Comparison of ENCODE assay signal across 6 cellular contexts in genomic region chr1:1470626-1471388, GRCh38. TPM values are rescaled to one million over a fixed set of nuclear protein-coding genes. Genes with fewer than 3 reads are reported as not detected.
DNase-seq lines count a peak whose midpoint lies in the region; ATAC-seq and TF ChIP-seq lines count a peak whose summit lies in the region.

No MANE protein-coding gene starts in this region.

- no peaks in the 10 kb centered on the region for H3K9me3 ChIP-seq in psoas muscle

- peak overlapping the region; percentile 94 for H3K4me3 Mint-ChIP-seq in activated CD8-positive, alpha-beta memory T cell treated with anti-CD3 and anti-CD28 coated beads, Interleukin-2, amount 10 ng/mL, durations not matched to agents 7 days and 5 days

- peaks cover 30% of the 10 kb centered on the region for H3K4me1 Mint-ChIP-seq in activated CD8-positive, alpha-beta memory T cell treated with anti-CD3 and anti-CD28 coated beads, Interleukin-2, amount 10 ng/mL, durations not matched to agents 7 days and 5 days

- ATAC-seq in activated CD8-positive, alpha-beta memory T cell treated with anti-CD3 and anti-CD28 coated beads, Interleukin-2, amount 10 ng/mL, durations not matched to agents 7 days and 5 days, result no peak
- peak in 2 of 4 donors; percentile 19 to 31 for ATAC-seq in psoas muscle
- no peak for ATAC-seq in HG02973 (IDR thresholded peaks at IDR 0.05; ENCODE audit: unreplicated experiment)
- no peak for ATAC-seq in HG03196 (IDR thresholded peaks at IDR 0.05; ENCODE audit: unreplicated experiment)

- no peaks in the 10 kb centered on the region for H3K36me3 Mint-ChIP-seq in activated CD8-positive, alpha-beta memory T cell treated with anti-CD3 and anti-CD28 coated beads, Interleukin-2, amount 10 ng/mL, durations not matched to agents 7 days and 5 days

- H3K27ac Mint-ChIP-seq in activated CD8-positive, alpha-beta memory T cell treated with anti-CD3 and anti-CD28 coated beads, Interleukin-2, amount 10 ng/mL, durations not matched to agents 7 days and 5 days, result peak overlapping the region; percentile 89

- H3K4me3 ChIP-seq in dorsolateral prefrontal cortex (peak overlapping the region; percentile 52 to 99 (median 82)), psoas muscle (peak overlapping the region; percentile 74)

- peak; percentile 49 for DNase-seq in activated CD8-positive, alpha-beta memory T cell treated with anti-CD3 and anti-CD28 coated beads, Interleukin-2, amount 10 ng/mL, durations not matched to agents 7 days and 5 days
- no peak for DNase-seq in activated CD8-positive, alpha-beta memory T cell treated with anti-CD3 and anti-CD28 coated beads, Interleukin-2, amount 50 U/mL, for 4 hours
- DNase-seq in dorsolateral prefrontal cortex (no peak), psoas muscle (no peak)

- H3K27ac ChIP-seq in dorsolateral prefrontal cortex (peak overlapping the region in 57 of 59 donors; percentile 25 to 93 (median 80)), psoas muscle (peak overlapping the region; percentile 76)

- no peaks in the 10 kb centered on the region for H3K9me3 Mint-ChIP-seq in activated CD8-positive, alpha-beta memory T cell treated with anti-CD3 and anti-CD28 coated beads, Interleukin-2, amount 10 ng/mL, durations not matched to agents 7 days and 5 days (ENCODE audit: low read depth)

- H3K27me3 Mint-ChIP-seq in activated CD8-positive, alpha-beta memory T cell treated with anti-CD3 and anti-CD28 coated beads, Interleukin-2, amount 10 ng/mL, durations not matched to agents 7 days and 5 days, result peaks cover 1% of the 10 kb centered on the region

- peaks cover 9% of the 10 kb centered on the region for H3K4me1 ChIP-seq in psoas muscle

- TF ChIP-seq CTCF in dorsolateral prefrontal cortex (IDR thresholded peaks at IDR 0.05 in 54 of 56, conservative IDR thresholded peaks at IDR 0.05 in 2 of 56; ENCODE audit: low read depth in 1 of 56, partially characterized antibody in 56 of 56) (no peak), psoas muscle (IDR thresholded peaks at IDR 0.05) (no peak)

- 10 to 13% (median 10%) methylated on average over 16 of the region's 16 CpGs for WGBS in psoas muscle, 3 donors

- no peaks in the 10 kb centered on the region for H3K27me3 ChIP-seq in dorsolateral prefrontal cortex
- H3K27me3 ChIP-seq in psoas muscle (ENCODE audit: insufficient read depth in 3 of 3, low read length in 2 of 3), result no peaks in the 10 kb centered on the region

- CTCF ChIA-PET in activated CD8-positive, alpha-beta memory T cell treated with anti-CD3 and anti-CD28 coated beads, Interleukin-2, amount 10 ng/mL, durations not matched to agents 7 days and 5 days (lab: Charles Lee), result no interaction called here

- intact Hi-C loops in dorsolateral prefrontal cortex (cut with DNase I), result loop anchor here in 1 of 2 donors (2.0 kb wide), 1 partner anchor 64 kb away; the partner anchor contains the start of gene MRPL20
- intact Hi-C loops in psoas muscle (cut with DNase I), result no loop called here

- no peaks in the 10 kb centered on the region for H3K36me3 ChIP-seq in psoas muscle (ENCODE audit: insufficient read depth in 1 of 2, low read depth in 1 of 2)

RNA-seq across cellular contexts. Expression of gene ATAD3B, which starts 0.8 kb away (rescaled TPM):
- total RNA-seq in activated CD8-positive, alpha-beta memory T cell treated with anti-CD3 and anti-CD28 coated beads, Interleukin-2, amount 10 ng/mL, durations not matched to agents 7 days and 5 days, result 10 to 100 TPM; 46.5 to 63.3 TPM
- 10 to 100 TPM in 118 of 120 experiments, 1 to 10 TPM in 2; 9.5 to 47.1 (median 24.6) TPM for total RNA-seq in dorsolateral prefrontal cortex
- total RNA-seq in psoas muscle, result 10 to 100 TPM in 1 of 4 donors, 1 to 10 TPM in 3; 4.6 to 11.8 (median 9.0) TPM
- 10 to 100 TPM in 2 of 3 donors, 1 to 10 TPM in 1; 9.6 to 19.4 (median 12.3) TPM for polyA plus RNA-seq in psoas muscle

RNA-seq across cellular contexts. Expression of gene ATAD3C, which starts 21.3 kb away (rescaled TPM):
- under 1 TPM; 0.38 to 0.87 TPM for total RNA-seq in activated CD8-positive, alpha-beta memory T cell treated with anti-CD3 and anti-CD28 coated beads, Interleukin-2, amount 10 ng/mL, durations not matched to agents 7 days and 5 days
- total RNA-seq in dorsolateral prefrontal cortex, result 10 to 100 TPM in 10 of 120 experiments, 1 to 10 TPM in 109, under 1 TPM in 1; 0.94 to 16.5 (median 3.5) TPM
- under 1 TPM; 0.47 to 0.99 (median 0.61) TPM for total RNA-seq in psoas muscle
- polyA plus RNA-seq in psoas muscle, result under 1 TPM; 0.12 to 0.61 (median 0.13) TPM

RNA-seq across cellular contexts. Expression of gene VWA1, which starts 35.3 kb away (rescaled TPM):
- under 1 TPM; 0.20 to 0.28 TPM for total RNA-seq in activated CD8-positive, alpha-beta memory T cell treated with anti-CD3 and anti-CD28 coated beads, Interleukin-2, amount 10 ng/mL, durations not matched to agents 7 days and 5 days
- 100 to 1,000 TPM in 33 of 120 experiments, 10 to 100 TPM in 87; 27.4 to 258 (median 73.3) TPM for total RNA-seq in dorsolateral prefrontal cortex
- total RNA-seq in psoas muscle, result 10 to 100 TPM in 3 of 4 donors, 1 to 10 TPM in 1; 4.5 to 25.3 (median 13.8) TPM
- polyA plus RNA-seq in psoas muscle, result 1 to 10 TPM; 1.4 to 7.8 (median 4.1) TPM

RNA-seq across cellular contexts. Expression of gene ATAD3A, which starts 41.2 kb away (rescaled TPM):
- 10 to 100 TPM; 45.1 to 58.9 TPM for total RNA-seq in activated CD8-positive, alpha-beta memory T cell treated with anti-CD3 and anti-CD28 coated beads, Interleukin-2, amount 10 ng/mL, durations not matched to agents 7 days and 5 days
- total RNA-seq in dorsolateral prefrontal cortex (10 to 100 TPM; 12.3 to 33.0 (median 20.2) TPM), psoas muscle (10 to 100 TPM; 20.6 to 33.5 (median 24.1) TPM)
- polyA plus RNA-seq in psoas muscle, result 10 to 100 TPM; 35.6 to 48.6 (median 41.4) TPM

RNA-seq across cellular contexts. Expression of gene ANKRD65, which starts 49.7 kb away (rescaled TPM):
- total RNA-seq in activated CD8-positive, alpha-beta memory T cell treated with anti-CD3 and anti-CD28 coated beads, Interleukin-2, amount 10 ng/mL, durations not matched to agents 7 days and 5 days, result not detected
- total RNA-seq in dorsolateral prefrontal cortex (10 to 100 TPM in 118 of 120 experiments, 1 to 10 TPM in 2; 4.0 to 63.5 (median 26.5) TPM), psoas muscle (1 to 10 TPM in 3 of 4 donors, under 1 TPM in 1; 0.77 to 5.4 (median 3.0) TPM)
- 1 to 10 TPM; 1.1 to 2.9 (median 1.6) TPM for polyA plus RNA-seq in psoas muscle

Comparison
In these comparisons a context has a peak if more than half of its experiments do, and no peak if none do; other contexts are left out.
1. RNA of gene VWA1, which starts 35.3 kb away (total RNA-seq): 27.4 to 258 TPM in dorsolateral prefrontal cortex and 4.5 to 25.3 TPM in psoas muscle; 0.20 to 0.28 TPM in activated CD8-positive, alpha-beta memory T cell treated with anti-CD3 and anti-CD28 coated beads, Interleukin-2, amount 10 ng/mL, durations not matched to agents 7 days and 5 days; every median in the first group is over 4 times any median in the second.